In genomic region chr2:197121255-197121654, GRCh38 we compare ENCODE assay signal across 23 cellular contexts.
A peak's percentile ranks its signal among the peaks of the same experiment; 100 is the strongest.
DNase-seq lines count a peak whose midpoint lies in the region; ATAC-seq, FAIRE-seq and TF ChIP-seq lines count a peak whose summit lies in the region.
"Had no signal": no experiment of that assay in that cellular context is flagged by ENCODE, and none has a peak within 500 bp of the region (broad histone marks: within the 10 kb centered on the region; RNA-seq: fewer than 3 reads in every experiment).

No MANE protein-coding gene starts in this region.

- DNase-seq in NCI-H2081 (lab: John Stamatoyannopoulos, UW) (peak; percentile 30 to 44), NCI-H2081 treated with DMSO at 0.1 percent for 48 hours (lab: John Stamatoyannopoulos, UW) (no peak), H54 (ENCODE audit: insufficient read length, low spot score) (no peak), esophagus muscularis mucosa (ENCODE audit: extremely low spot score) (no peak)
- DNase-seq in CD8-positive, alpha-beta T cell: peak in 2 of 7 experiments; percentile 26 to 37
- peak in 1 of 9 donors; percentile 33 for DNase-seq in naive thymus-derived CD4-positive, alpha-beta T cell
- DNase-seq in stimulated activated CD4-positive, alpha-beta T cell treated with anti-CD3 and anti-CD28 coated beads, Interleukin-4, amount 100 ng/mL, for 1 hour: no peak
- DNase-seq: 8988T; activated CD8-positive, alpha-beta memory T cell treated with anti-CD3 and anti-CD28 coated beads, Interleukin-2, amount 50 U/mL, for 4 hours; HCEC 1CT; hippocampal formation; NCI-H1105 treated with DMSO at 0.1 percent for 48 hours; NCI-H2171; NCI-H69; OCI-M1; upper lobe of right lung had no signal

- peaks cover 29% of the 10 kb centered on the region for H3K36me3 ChIP-seq in CD8-positive, alpha-beta T cell (ENCODE audit: insufficient read depth, low read length)
- H3K36me3 ChIP-seq in naive thymus-derived CD4-positive, alpha-beta T cell (ENCODE audit: control insufficient read depth in 2 of 3, insufficient read depth in 3 of 3, low read length in 3 of 3): peaks cover 10 to 54% (median 17%) of the 10 kb centered on the region in 3 experiments
- peaks cover 8 to 39% (median 12%) of the 10 kb centered on the region in 4 donors for H3K36me3 ChIP-seq in esophagus muscularis mucosa

- peak overlapping the region; percentile 5 for H3K4me3 Mint-ChIP-seq in CD8-positive, alpha-beta T cell
- peak overlapping the region; percentile 28 for H3K4me3 Mint-ChIP-seq in activated T-helper 17 cell treated with anti-CD3 and anti-CD28 coated beads, Interleukin-2, amount 50 U/mL, for 72 hours
- H3K4me3 Mint-ChIP-seq in naive thymus-derived CD4-positive, alpha-beta T cell: peak overlapping the region in 9 of 10 donors; percentile 4 to 69 (median 45)

- peaks cover 54% of the 10 kb centered on the region for H3K4me1 Mint-ChIP-seq in CD8-positive, alpha-beta T cell (ENCODE audit: low read depth)
- peaks cover 28% of the 10 kb centered on the region for H3K4me1 Mint-ChIP-seq in activated T-helper 17 cell treated with anti-CD3 and anti-CD28 coated beads, Interleukin-2, amount 50 U/mL, for 72 hours
- peaks cover 33 to 79% (median 71%) of the 10 kb centered on the region in 7 donors for H3K4me1 Mint-ChIP-seq in naive thymus-derived CD4-positive, alpha-beta T cell

- H3K4me3 ChIP-seq in CD8-positive, alpha-beta T cell (ENCODE audit: low read depth, low read length): no peak overlapping the region
- no peak overlapping the region for H3K4me3 ChIP-seq in naive thymus-derived CD4-positive, alpha-beta T cell (ENCODE audit: low read length)
- H3K4me3 ChIP-seq in esophagus muscularis mucosa: no peak overlapping the region
- H3K4me3 ChIP-seq: upper lobe of right lung had no signal

- POLR2A ChIA-PET in CD8-positive, alpha-beta T cell (lab: Charles Lee): interaction anchor here (1.6 kb wide), 1 partner anchor 11 kb away, joined by 3 read pairs; no protein-coding TSS in a partner anchor
- POLR2A ChIA-PET in naive thymus-derived CD4-positive, alpha-beta T cell (lab: Charles Lee): interaction anchor here (0.5 to 1.1 kb wide), 3 partner anchors 8 to 98 kb away, joined by 3 to 4 read pairs (median 3); no protein-coding TSS in a partner anchor

- H3K36me3 Mint-ChIP-seq in CD8-positive, alpha-beta T cell: peaks cover 90% of the 10 kb centered on the region
- peaks cover 96% of the 10 kb centered on the region for H3K36me3 Mint-ChIP-seq in activated T-helper 17 cell treated with anti-CD3 and anti-CD28 coated beads, Interleukin-2, amount 50 U/mL, for 72 hours (ENCODE audit: low read depth)
- H3K36me3 Mint-ChIP-seq in naive thymus-derived CD4-positive, alpha-beta T cell: peaks cover 28 to 77% (median 53%) of the 10 kb centered on the region in 5 donors

- no peaks in the 10 kb centered on the region for H3K27me3 Mint-ChIP-seq in CD8-positive, alpha-beta T cell (ENCODE audit: low read depth)
- H3K27me3 Mint-ChIP-seq in activated T-helper 17 cell treated with anti-CD3 and anti-CD28 coated beads, Interleukin-2, amount 50 U/mL, for 72 hours: no peaks in the 10 kb centered on the region
- H3K27me3 Mint-ChIP-seq in naive thymus-derived CD4-positive, alpha-beta T cell: no peaks in the 10 kb centered on the region

- WGBS in esophagus muscularis mucosa: 95% methylated on average over 8 of the region's 8 CpGs

- peak; percentile 71 for ATAC-seq in CD8-positive, alpha-beta T cell
- ATAC-seq in activated T-helper 17 cell treated with anti-CD3 and anti-CD28 coated beads, Interleukin-2, amount 50 U/mL, for 72 hours (replicated peaks): no peak
- ATAC-seq in naive thymus-derived CD4-positive, alpha-beta T cell: peak; percentile 66
- ATAC-seq: sciatic nerve, upper lobe of right lung had no signal

- no peak for TF ChIP-seq CTCF in CD8-positive, alpha-beta T cell (IDR thresholded peaks at IDR 0.05)
- TF ChIP-seq CTCF in esophagus muscularis mucosa (IDR thresholded peaks at IDR 0.05): no peak

- CTCF ChIA-PET in CD8-positive, alpha-beta T cell (lab: Charles Lee): interaction anchor here (0.6 to 3.2 kb wide), 4 partner anchors 8 to 109 kb away, joined by 3 to 25 read pairs (median 8); no protein-coding TSS in a partner anchor
- CTCF ChIA-PET in naive thymus-derived CD4-positive, alpha-beta T cell (lab: Charles Lee): interaction anchor here (0.6 to 2.8 kb wide), 4 partner anchors 7 to 257 kb away, joined by 3 to 18 read pairs (median 4); no protein-coding TSS in a partner anchor

- peak overlapping the region; percentile 80 for H3K27ac Mint-ChIP-seq in CD8-positive, alpha-beta T cell
- H3K27ac Mint-ChIP-seq in activated T-helper 17 cell treated with anti-CD3 and anti-CD28 coated beads, Interleukin-2, amount 50 U/mL, for 72 hours: peak overlapping the region; percentile 28
- peak overlapping the region; percentile 56 to 90 (median 86) for H3K27ac Mint-ChIP-seq in naive thymus-derived CD4-positive, alpha-beta T cell

- H3K9me3 Mint-ChIP-seq in CD8-positive, alpha-beta T cell: no peaks in the 10 kb centered on the region
- H3K9me3 Mint-ChIP-seq in activated T-helper 17 cell treated with anti-CD3 and anti-CD28 coated beads, Interleukin-2, amount 50 U/mL, for 72 hours: no peaks in the 10 kb centered on the region
- no peaks in the 10 kb centered on the region for H3K9me3 Mint-ChIP-seq in naive thymus-derived CD4-positive, alpha-beta T cell

- no peak overlapping the region for H3K27ac ChIP-seq in CD8-positive, alpha-beta T cell (ENCODE audit: low read depth, low read length)
- H3K27ac ChIP-seq in naive thymus-derived CD4-positive, alpha-beta T cell (ENCODE audit: low read depth, low read length): peak overlapping the region; percentile 36
- H3K27ac ChIP-seq in esophagus muscularis mucosa (replicated peaks in 1 of 4): no peak overlapping the region
- H3K27ac ChIP-seq: parathyroid adenoma, upper lobe of right lung had no signal

- H3K4me1 ChIP-seq in CD8-positive, alpha-beta T cell (ENCODE audit: insufficient read depth, low read length): peaks cover 26% of the 10 kb centered on the region
- peaks cover 12 to 20% of the 10 kb centered on the region in 2 donors for H3K4me1 ChIP-seq in naive thymus-derived CD4-positive, alpha-beta T cell (ENCODE audit: control insufficient read depth in 2 of 2, insufficient read depth in 2 of 2, low read length in 2 of 2)
- H3K4me1 ChIP-seq in esophagus muscularis mucosa: peaks cover 0 to 50% (median 45%) of the 10 kb centered on the region in 4 donors
- H3K4me1 ChIP-seq: parathyroid adenoma, upper lobe of right lung had no signal

- no peaks in the 10 kb centered on the region for H3K27me3 ChIP-seq in CD8-positive, alpha-beta T cell (ENCODE audit: insufficient read depth, low read length)
- H3K27me3 ChIP-seq in naive thymus-derived CD4-positive, alpha-beta T cell (ENCODE audit: control insufficient read depth in 2 of 2, insufficient read depth in 2 of 2, low read length in 2 of 2): no peaks in the 10 kb centered on the region
- no peaks in the 10 kb centered on the region for H3K27me3 ChIP-seq in esophagus muscularis mucosa
- H3K27me3 ChIP-seq: upper lobe of right lung had no signal

- no peak for TF ChIP-seq POLR2A in H54 (IDR thresholded peaks at IDR 0.05; ENCODE audit: low read depth, low read length)
- no peak for TF ChIP-seq POLR2A in esophagus muscularis mucosa (IDR thresholded peaks at IDR 0.05; ENCODE audit: low read depth)

- intact Hi-C loops in CD8-positive, alpha-beta T cell (cut with DNase I, micrococcal nuclease): no loop called here
- intact Hi-C loops in naive thymus-derived CD4-positive, alpha-beta T cell (cut with micrococcal nuclease): loop anchor here in 1 of 2 donors (1.0 kb wide), 1 partner anchor 9 kb away; no protein-coding TSS in a partner anchor
- intact Hi-C loops in esophagus muscularis mucosa (cut with DNase I): no loop called here

- TF ChIP-seq EP300 in esophagus muscularis mucosa (IDR thresholded peaks at IDR 0.05): no peak

- H3K9me3 ChIP-seq in CD8-positive, alpha-beta T cell (ENCODE audit: low read length): no peaks in the 10 kb centered on the region
- no peaks in the 10 kb centered on the region for H3K9me3 ChIP-seq in naive thymus-derived CD4-positive, alpha-beta T cell (ENCODE audit: control insufficient read depth in 2 of 3, low read length in 3 of 3)
- H3K9me3 ChIP-seq in esophagus muscularis mucosa: no peaks in the 10 kb centered on the region
- H3K9me3 ChIP-seq: upper lobe of right lung had no signal

- FAIRE-seq in H54 (lab: Jason Lieb, UNC): no peak
- FAIRE-seq: bronchial epithelial cell, endothelial cell of umbilical vein, G401.6, keratinocyte had no signal

Comparison
In these comparisons a context has a peak if more than half of its experiments do, and no peak if none do; other contexts are left out.
1. DNase-seq: peak in NCI-H2081 (2 of 2); none in NCI-H2081 treated with DMSO at 0.1 percent for 48 hours (single experiment), H54 (single experiment), esophagus muscularis mucosa (single experiment) and stimulated activated CD4-positive, alpha-beta T cell treated with anti-CD3 and anti-CD28 coated beads, Interleukin-4, amount 100 ng/mL, for 1 hour (single experiment).
2. H3K27ac Mint-ChIP-seq: peak in every context shown above with its lines; median percentile 86 in naive thymus-derived CD4-positive, alpha-beta T cell; 80 in CD8-positive, alpha-beta T cell; 28 in activated T-helper 17 cell treated with anti-CD3 and anti-CD28 coated beads, Interleukin-2, amount 50 U/mL, for 72 hours.
3. Peak in every context shown above with its lines, with median percentiles within 50 percentile points of each other: H3K4me3 Mint-ChIP-seq.